20 cellular contexts compared by ENCODE assay signal in genomic region chrX:3037218-3037617, GRCh38. TPM values are rescaled to one million over a fixed set of nuclear protein-coding genes. Genes with fewer than 3 reads are reported as not detected.
DNase-seq lines count a peak whose midpoint lies in the region; ATAC-seq and TF ChIP-seq lines count a peak whose summit lies in the region.
"Had no signal": no experiment of that assay in that cellular context is flagged by ENCODE, and none has a peak within 500 bp of the region (broad histone marks: within the 10 kb centered on the region; RNA-seq: fewer than 3 reads in every experiment).

No MANE protein-coding gene starts in this region.

- H3K36me3 ChIP-seq in endodermal cell (ENCODE audit: control insufficient read depth, insufficient read depth, low read length), result no peaks in the 10 kb centered on the region
- H3K36me3 ChIP-seq: BE2C, BLaER1 had no signal

- no peaks in the 10 kb centered on the region for H3K27me3 ChIP-seq in endodermal cell (ENCODE audit: control insufficient read depth, insufficient read depth, low read length, poor library complexity, severe bottlenecking)
- H3K27me3 ChIP-seq: BE2C, BLaER1 had no signal

- intact Hi-C loops in natural killer cell (cut with micrococcal nuclease), result loop anchor here (10.0 kb wide), 2 partner anchors 162 to 598 kb away; no protein-coding TSS in a partner anchor

- H3K36me3 Mint-ChIP-seq in endodermal cell (ENCODE audit: low read depth), result peaks cover 7% of the 10 kb centered on the region
- no peaks in the 10 kb centered on the region for H3K36me3 Mint-ChIP-seq in osteocyte (ENCODE audit: unreplicated experiment)
- no peaks in the 10 kb centered on the region for H3K36me3 Mint-ChIP-seq in natural killer cell
- H3K36me3 Mint-ChIP-seq: CD8-positive, alpha-beta T cell had no signal

- H3K4me1 Mint-ChIP-seq in endodermal cell, result no peaks in the 10 kb centered on the region
- H3K4me1 Mint-ChIP-seq in osteocyte (ENCODE audit: unreplicated experiment), result peaks cover 4% of the 10 kb centered on the region
- H3K4me1 Mint-ChIP-seq in natural killer cell, result peaks cover 0 to 5% of the 10 kb centered on the region in 2 donors

- H3K27me3 Mint-ChIP-seq in endodermal cell (ENCODE audit: insufficient read depth) (no peaks in the 10 kb centered on the region), osteocyte (ENCODE audit: unreplicated experiment) (peaks cover 14% of the 10 kb centered on the region), natural killer cell (ENCODE audit: low read depth in 2 of 2) (peaks cover 0 to 13% of the 10 kb centered on the region in 2 donors)
- H3K27me3 Mint-ChIP-seq: CD4-positive, alpha-beta T cell had no signal

- H3K27ac ChIP-seq in endodermal cell (ENCODE audit: low read depth, low read length), result no peak overlapping the region
- H3K27ac ChIP-seq: BLaER1, C4-2B had no signal

- peaks cover 7% of the 10 kb centered on the region for H3K9me3 ChIP-seq in endodermal cell (ENCODE audit: control insufficient read depth, low read length)
- H3K9me3 ChIP-seq: BE2C, Caco-2 had no signal

- ATAC-seq in natural killer cell, result no peak
- ATAC-seq: CD8-positive, alpha-beta T cell; GM12878 had no signal

- H3K4me3 ChIP-seq in endodermal cell (ENCODE audit: low read length), result no peak overlapping the region
- H3K4me3 ChIP-seq: BLaER1, GM12878 had no signal

- H3K27ac Mint-ChIP-seq in endodermal cell, result no peak overlapping the region
- no peak overlapping the region for H3K27ac Mint-ChIP-seq in osteocyte (ENCODE audit: unreplicated experiment)
- H3K27ac Mint-ChIP-seq in natural killer cell, result no peak overlapping the region
- H3K27ac Mint-ChIP-seq: CD4-positive, alpha-beta T cell; CD8-positive, alpha-beta T cell had no signal

- WGBS in endodermal cell (ENCODE audit: insufficient coverage in 1 of 2, insufficient read length in 1 of 2), 2 experiments, result 100% methylated on average over 2 of the region's 3 CpGs; no CpG with 5 or more reads in 1 of the 2 experiments

- peak; percentile 30 for DNase-seq in KBM-7
- peak; percentile 18 for DNase-seq in endodermal cell
- peak; percentile 5 for DNase-seq in osteocyte (ENCODE audit: extremely low spot score, unreplicated experiment)
- no peak for DNase-seq in NCI-H510A treated with DMSO at 0.1 percent for 48 hours (lab: John Stamatoyannopoulos, UW)
- DNase-seq in C1 segment of cervical spinal cord (lab: John Stamatoyannopoulos, UW), result no peak
- no peak for DNase-seq in natural killer cell
- DNase-seq: 8988T; ACHN; BE2C; Caco-2; Calu3; CD4-positive, alpha-beta T cell; CD8-positive, alpha-beta T cell; DMS79 treated with DMSO at 0.1 percent for 48 hours; GDM1 had no signal

- in situ Hi-C loops in KBM-7 (cut with MboI; ENCODE audit: low pct_unique_long_range_greater_than_20kb, low sequenced_read_pairs), result no loop called here

- no peak overlapping the region for H3K4me3 Mint-ChIP-seq in endodermal cell
- no peak overlapping the region for H3K4me3 Mint-ChIP-seq in osteocyte (ENCODE audit: unreplicated experiment)
- H3K4me3 Mint-ChIP-seq in natural killer cell, result no peak overlapping the region
- H3K4me3 Mint-ChIP-seq: CD4-positive, alpha-beta T cell; CD8-positive, alpha-beta T cell had no signal

- H3K9ac ChIP-seq in endodermal cell (ENCODE audit: extremely low read depth, low read length, poor library complexity, severe bottlenecking), result no peak overlapping the region
- H3K9ac ChIP-seq: BLaER1 had no signal

- H3K9me3 Mint-ChIP-seq in endodermal cell (peaks cover 46% of the 10 kb centered on the region), osteocyte (ENCODE audit: unreplicated experiment) (peaks cover 4% of the 10 kb centered on the region), natural killer cell (no peaks in the 10 kb centered on the region)
- H3K9me3 Mint-ChIP-seq: CD4-positive, alpha-beta T cell; CD8-positive, alpha-beta T cell had no signal

- H3K4me1 ChIP-seq in endodermal cell (ENCODE audit: control insufficient read depth, insufficient read depth, low read length), result no peaks in the 10 kb centered on the region
- H3K4me1 ChIP-seq: BE2C, BLaER1, Caco-2 had no signal

- TF ChIP-seq CTCF in endodermal cell (conservative IDR thresholded peaks at IDR 0.05), result no peak
- TF ChIP-seq CTCF in osteocyte (IDR thresholded peaks at IDR 0.05), result no peak
- TF ChIP-seq CTCF in natural killer cell (IDR thresholded peaks at IDR 0.05), result no peak

RNA-seq across cellular contexts. Expression of gene ARSF, which starts 4.1 kb away (rescaled TPM):
- not detected for total RNA-seq in endodermal cell
- polyA plus RNA-seq in endodermal cell (2013, experiment 1 of 2), result 0.32 TPM
- 0.21 TPM for polyA plus RNA-seq in endodermal cell (2013, experiment 2 of 2)
- total RNA-seq in osteocyte, result not detected in 2 replicates
- total RNA-seq in natural killer cell, result not detected
- total RNA-seq: A673; Caco-2; Calu3; CD4-positive, alpha-beta T cell; CD8-positive, alpha-beta T cell; GM12878 had no signal
- polyA plus RNA-seq: AG04450, GM12878 had no signal

RNA-seq across cellular contexts. Expression of gene ARSH, which starts 30.9 kb away (rescaled TPM):
- total RNA-seq in endodermal cell (not detected), osteocyte (not detected in 2 replicates), natural killer cell (not detected)
- not detected for polyA plus RNA-seq in endodermal cell (2013, experiment 1 of 2)
- polyA plus RNA-seq in endodermal cell (2013, experiment 2 of 2), result not detected
- total RNA-seq: A673; Caco-2; Calu3; CD4-positive, alpha-beta T cell; CD8-positive, alpha-beta T cell; GM12878 had no signal
- polyA plus RNA-seq: AG04450 had no signal

Comparison
In these comparisons a context has a peak if more than half of its experiments do, and no peak if none do; other contexts are left out.
1. DNase-seq: peak in KBM-7 (single experiment), endodermal cell (single experiment) and osteocyte (single experiment); none in NCI-H510A treated with DMSO at 0.1 percent for 48 hours (single experiment), C1 segment of cervical spinal cord (0 of 14) and natural killer cell (single experiment).